15 cellular contexts compared by ENCODE assay signal in the genomic region with DNA sequence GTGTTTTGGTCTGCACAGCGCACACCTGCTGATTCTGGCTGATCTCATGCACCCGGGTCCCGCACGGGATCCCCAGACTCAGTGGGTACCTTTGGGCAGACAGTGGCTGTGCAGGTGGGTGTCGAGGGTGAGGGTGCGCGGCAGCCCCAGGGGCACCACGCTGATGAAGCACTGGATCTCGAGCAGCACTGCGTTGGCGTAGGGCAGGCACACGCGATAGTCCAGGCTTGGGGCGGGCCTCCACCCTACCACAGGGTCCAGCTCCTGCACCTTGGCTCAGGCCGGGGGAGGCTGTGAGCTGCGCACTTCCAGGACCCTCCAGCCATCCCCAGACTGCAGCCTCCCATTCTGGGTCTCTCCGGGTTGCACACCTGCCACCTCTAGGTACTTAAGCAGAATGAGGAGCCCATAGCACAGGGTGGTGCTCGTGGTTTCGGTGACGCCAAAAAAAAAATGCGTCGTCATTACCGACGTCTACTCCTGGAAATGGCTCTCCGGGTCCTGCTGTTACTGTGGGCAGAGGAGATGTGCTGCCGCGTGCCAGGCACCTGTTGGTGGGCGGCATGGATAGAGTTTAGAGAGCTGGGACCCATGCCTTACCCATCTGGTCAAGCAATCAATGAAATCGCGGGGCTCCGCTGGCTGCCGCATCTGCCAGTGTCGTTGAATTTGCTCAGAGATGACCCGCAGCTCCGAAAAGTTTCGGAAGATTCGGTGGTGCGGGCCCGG. TPM values are rescaled to one million over a fixed set of nuclear protein-coding genes. Genes with fewer than 3 reads are reported as not detected.
DNase-seq lines count a peak whose midpoint lies in the region; ATAC-seq, FAIRE-seq and TF ChIP-seq lines count a peak whose summit lies in the region.
"Had no signal": no experiment of that assay in that cellular context is flagged by ENCODE, and none has a peak within 500 bp of the region (broad histone marks: within the 10 kb centered on the region; RNA-seq: fewer than 3 reads in every experiment).

No MANE protein-coding gene starts in this region.

- TF ChIP-seq POLR2A in H54 (IDR thresholded peaks at IDR 0.05; ENCODE audit: low read depth, low read length), result no peak

- peaks cover 3% of the 10 kb centered on the region for H3K27me3 Mint-ChIP-seq in stimulated activated naive CD8-positive, alpha-beta T cell treated with anti-CD3 and anti-CD28 coated beads, Interleukin-15, Interleukin-2, amounts not matched to agents 100 ng/mL and 50 ng/mL, for 24 hours
- peaks cover 10% of the 10 kb centered on the region for H3K27me3 Mint-ChIP-seq in stimulated activated naive CD8-positive, alpha-beta T cell treated with anti-CD3 and anti-CD28 coated beads, Interleukin-15, amount 100 ng/mL, for 72 hours
- no peaks in the 10 kb centered on the region for H3K27me3 Mint-ChIP-seq in natural killer cell (ENCODE audit: low read depth in 2 of 2)

- peaks cover 21% of the 10 kb centered on the region for H3K36me3 Mint-ChIP-seq in stimulated activated naive CD8-positive, alpha-beta T cell treated with anti-CD3 and anti-CD28 coated beads, Interleukin-15, Interleukin-2, amounts not matched to agents 100 ng/mL and 50 ng/mL, for 24 hours (ENCODE audit: low read depth)
- no peaks in the 10 kb centered on the region for H3K36me3 Mint-ChIP-seq in natural killer cell

- TF ChIP-seq CTCF in coronary artery (IDR thresholded peaks at IDR 0.05), result no peak
- TF ChIP-seq CTCF in natural killer cell (IDR thresholded peaks at IDR 0.05), result no peak

- H3K27ac Mint-ChIP-seq in stimulated activated naive CD8-positive, alpha-beta T cell treated with anti-CD3 and anti-CD28 coated beads, Interleukin-15, Interleukin-2, amounts not matched to agents 100 ng/mL and 50 ng/mL, for 24 hours, result peak overlapping the region; percentile 26
- H3K27ac Mint-ChIP-seq in stimulated activated naive CD8-positive, alpha-beta T cell treated with anti-CD3 and anti-CD28 coated beads, Interleukin-15, amount 100 ng/mL, for 72 hours, result no peak overlapping the region
- H3K27ac Mint-ChIP-seq in natural killer cell, result peak overlapping the region; percentile 14 to 88

- H3K4me3 ChIP-seq in coronary artery, result peak overlapping the region; percentile 64

- H3K4me1 Mint-ChIP-seq in stimulated activated naive CD8-positive, alpha-beta T cell treated with anti-CD3 and anti-CD28 coated beads, Interleukin-15, Interleukin-2, amounts not matched to agents 100 ng/mL and 50 ng/mL, for 24 hours (ENCODE audit: low read depth), result peaks cover 69% of the 10 kb centered on the region
- peaks cover 77% of the 10 kb centered on the region for H3K4me1 Mint-ChIP-seq in stimulated activated naive CD8-positive, alpha-beta T cell treated with anti-CD3 and anti-CD28 coated beads, Interleukin-15, amount 100 ng/mL, for 72 hours
- peaks cover 66 to 80% of the 10 kb centered on the region in 2 donors for H3K4me1 Mint-ChIP-seq in natural killer cell

- no peak for FAIRE-seq in H54 (lab: Jason Lieb, UNC)
- FAIRE-seq: TTC549 had no signal

- H3K4me3 Mint-ChIP-seq in stimulated activated naive CD8-positive, alpha-beta T cell treated with anti-CD3 and anti-CD28 coated beads, Interleukin-15, Interleukin-2, amounts not matched to agents 100 ng/mL and 50 ng/mL, for 24 hours, result no peak overlapping the region
- peak overlapping the region in 1 of 2 donors; percentile 34 for H3K4me3 Mint-ChIP-seq in stimulated activated naive CD8-positive, alpha-beta T cell treated with anti-CD3 and anti-CD28 coated beads, Interleukin-15, amount 100 ng/mL, for 72 hours
- peak overlapping the region; percentile 98 for H3K4me3 Mint-ChIP-seq in natural killer cell

- intact Hi-C loops in natural killer cell (cut with micrococcal nuclease), result no loop called here

- DNase-seq in stimulated activated naive CD8-positive, alpha-beta T cell treated with anti-CD3 and anti-CD28 coated beads, Interleukin-15, amount 100 ng/mL, for 72 hours, result no peak
- no peak for DNase-seq in coronary artery (ENCODE audit: low spot score)
- no peak for DNase-seq in natural killer cell
- no peak for DNase-seq in AG20443 (ENCODE audit: low spot score)
- DNase-seq in H54 (ENCODE audit: insufficient read length, low spot score), result no peak
- DNase-seq in NAMALWA (ENCODE audit: low spot score), result no peak
- DNase-seq: activated gamma-delta T cell; effector memory CD4-positive, alpha-beta T cell; NCI-H1417; OCI-M1; stimulated activated CD4-positive, alpha-beta T cell treated with anti-CD3 and anti-CD28 coated beads, Interleukin-4, amount 100 ng/mL, for 24 hours had no signal

- no peaks in the 10 kb centered on the region for H3K9me3 Mint-ChIP-seq in stimulated activated naive CD8-positive, alpha-beta T cell treated with anti-CD3 and anti-CD28 coated beads, Interleukin-15, Interleukin-2, amounts not matched to agents 100 ng/mL and 50 ng/mL, for 24 hours
- H3K9me3 Mint-ChIP-seq in stimulated activated naive CD8-positive, alpha-beta T cell treated with anti-CD3 and anti-CD28 coated beads, Interleukin-15, amount 100 ng/mL, for 72 hours, result no peaks in the 10 kb centered on the region
- no peaks in the 10 kb centered on the region for H3K9me3 Mint-ChIP-seq in natural killer cell

- no peak for ATAC-seq in stimulated activated naive CD8-positive, alpha-beta T cell treated with anti-CD3 and anti-CD28 coated beads, Interleukin-15, amount 100 ng/mL, for 72 hours
- ATAC-seq in natural killer cell, result no peak
- no peak for ATAC-seq in GM21723 (IDR thresholded peaks at IDR 0.05; ENCODE audit: unreplicated experiment)

- H3K27ac ChIP-seq in coronary artery, result peak overlapping the region in 1 of 2 donors; percentile 79

RNA-seq across cellular contexts. Expression of a gene that starts 10.5 kb away (rescaled TPM):
- total RNA-seq in natural killer cell, result 100 to 1,000 TPM; 104 to 156 (median 151) TPM

RNA-seq across cellular contexts. Expression of a gene that starts 31.5 kb away (rescaled TPM):
- 10 to 100 TPM; 97.8 to 99.8 (median 98.6) TPM for total RNA-seq in natural killer cell

RNA-seq across cellular contexts. Expression of a gene that starts 34.2 kb away (rescaled TPM):
- not detected for total RNA-seq in natural killer cell

RNA-seq across cellular contexts. Expression of a gene that starts 40.7 kb away (rescaled TPM):
- not detected for total RNA-seq in natural killer cell
- total RNA-seq: HT1080 had no signal

RNA-seq across cellular contexts. Expression of a gene that starts 58.5 kb away (rescaled TPM):
- 10 to 100 TPM; 56.2 to 65.9 (median 60.9) TPM for total RNA-seq in natural killer cell

Comparison
In these comparisons a context has a peak if more than half of its experiments do, and no peak if none do; other contexts are left out.
1. H3K27ac Mint-ChIP-seq: peak in stimulated activated naive CD8-positive, alpha-beta T cell treated with anti-CD3 and anti-CD28 coated beads, Interleukin-15, Interleukin-2, amounts not matched to agents 100 ng/mL and 50 ng/mL, for 24 hours (single experiment) and natural killer cell (2 of 2); none in stimulated activated naive CD8-positive, alpha-beta T cell treated with anti-CD3 and anti-CD28 coated beads, Interleukin-15, amount 100 ng/mL, for 72 hours (0 of 2).